23 cellular contexts compared by ENCODE assay signal in genomic region chrX:121457096-121457495, GRCh38.
A peak's percentile ranks its signal among the peaks of the same experiment; 100 is the strongest.
DNase-seq lines count a peak whose midpoint lies in the region; ATAC-seq, FAIRE-seq and TF ChIP-seq lines count a peak whose summit lies in the region.
"Had no signal": no experiment of that assay in that cellular context is flagged by ENCODE, and none has a peak within 500 bp of the region (broad histone marks: within the 10 kb centered on the region; RNA-seq: fewer than 3 reads in every experiment).

No MANE protein-coding gene starts in this region.

- peak overlapping the region; percentile 84 for H3K4me2 ChIP-seq in DOHH2 (ENCODE audit: low read length)

- intact Hi-C loops in transverse colon (cut with DNase I; ENCODE audit: low total_unique reads): no loop called here

- ATAC-seq in GM18909 (IDR thresholded peaks at IDR 0.05; ENCODE audit: poor library complexity, unreplicated experiment): peak; percentile 52
- ATAC-seq in HG02870 (IDR thresholded peaks at IDR 0.05; ENCODE audit: unreplicated experiment): peak; percentile 51
- peak; percentile 49 for ATAC-seq in HG03520 (IDR thresholded peaks at IDR 0.05; ENCODE audit: unreplicated experiment)
- no peak for ATAC-seq in HG03521 (IDR thresholded peaks at IDR 0.05; ENCODE audit: unreplicated experiment)
- ATAC-seq: Panc1 had no signal

- peaks cover 10% of the 10 kb centered on the region; the same call in 1 of the 2 replicates for H3K36me3 ChIP-seq in DOHH2 (ENCODE audit: control insufficient read depth, low read length)
- no peaks in the 10 kb centered on the region for H3K36me3 ChIP-seq in transverse colon
- H3K36me3 ChIP-seq in small intestine (ENCODE audit: control insufficient read depth in 2 of 2, insufficient read depth in 2 of 2, low read length in 2 of 2): no peaks in the 10 kb centered on the region
- H3K36me3 ChIP-seq: BE2C, SJSA1 had no signal

- no peak for FAIRE-seq in small intestine (lab: Jason Lieb, UNC)
- FAIRE-seq: GM12891, HTR-8/SVneo had no signal

- TF ChIP-seq EP300 in transverse colon (IDR thresholded peaks at IDR 0.05; ENCODE audit: low read depth): no peak

- H3K79me2 ChIP-seq in DOHH2 (ENCODE audit: control insufficient read depth, low read length): no peaks in the 10 kb centered on the region

- in situ Hi-C loops in transverse colon (cut with MboI; ENCODE audit: low pct_ligation_motif_present in 1 of 4, low pct_unique_long_range_greater_than_20kb in 1 of 4, low sequenced_read_pairs in 3 of 4): no loop called here

- TF ChIP-seq CTCF in DOHH2 (IDR thresholded peaks at IDR 0.05; ENCODE audit: low read depth, low read length, poor library complexity, severe bottlenecking) (peak; percentile 22), transverse colon (IDR thresholded peaks at IDR 0.05) (no peak)

- H3K4me1 ChIP-seq in DOHH2 (ENCODE audit: control insufficient read depth, low read length) (peaks cover 56% of the 10 kb centered on the region), transverse colon (no peaks in the 10 kb centered on the region), small intestine (ENCODE audit: control insufficient read depth in 2 of 2, insufficient read depth in 1 of 2, low read depth in 1 of 2, low read length in 1 of 2) (no peaks in the 10 kb centered on the region)
- H3K4me1 ChIP-seq: BE2C, SJSA1 had no signal

- H3K27me3 ChIP-seq in DOHH2 (ENCODE audit: control insufficient read depth, low read length) (no peaks in the 10 kb centered on the region), transverse colon (no peaks in the 10 kb centered on the region), small intestine (ENCODE audit: control insufficient read depth in 2 of 2, insufficient read depth in 2 of 2, low read length in 2 of 2) (no peaks in the 10 kb centered on the region)
- H3K27me3 ChIP-seq: BE2C, SJSA1 had no signal

- no peak for TF ChIP-seq POLR2A in transverse colon (IDR thresholded peaks at IDR 0.05)

- peaks cover 30% of the 10 kb centered on the region for H3F3A ChIP-seq in DOHH2 (ENCODE audit: control insufficient read depth, insufficient read depth)

- no peaks in the 10 kb centered on the region for H3K9me2 ChIP-seq in DOHH2 (replicated peaks; ENCODE audit: control insufficient read depth, low read length)

- H4K20me1 ChIP-seq in DOHH2 (ENCODE audit: control insufficient read depth, insufficient read depth, low read depth, low read length): no peaks in the 10 kb centered on the region

- peak overlapping the region; percentile 68 for H3K4me3 ChIP-seq in DOHH2 (ENCODE audit: low read length)
- no peak overlapping the region for H3K4me3 ChIP-seq in transverse colon
- H3K4me3 ChIP-seq in small intestine (ENCODE audit: low read depth in 1 of 2, low read length in 2 of 2): no peak overlapping the region
- H3K4me3 ChIP-seq: SJSA1 had no signal

- H3K27ac ChIP-seq in DOHH2 (ENCODE audit: low read depth, low read length) (peak overlapping the region; percentile 99), transverse colon (no peak overlapping the region), small intestine (ENCODE audit: low read depth in 1 of 2, low read length in 1 of 2) (no peak overlapping the region)
- H3K27ac ChIP-seq: SJSA1 had no signal

- H3K9me3 ChIP-seq in DOHH2 (ENCODE audit: control insufficient read depth, insufficient read depth, low read length) (peaks cover 6% of the 10 kb centered on the region), transverse colon (no peaks in the 10 kb centered on the region), small intestine (ENCODE audit: control insufficient read depth, low read depth) (peaks cover 1% of the 10 kb centered on the region)
- H3K9me3 ChIP-seq: BE2C, SJSA1 had no signal

- no peak for DNase-seq in HuH-7 (ENCODE audit: low spot score)
- DNase-seq in transverse colon: no peak
- no peak for DNase-seq in small intestine
- DNase-seq: 8988T; BE2C; CD4-positive, CD25-positive, alpha-beta regulatory T cell; COR-L47; DMS 273 treated with DMSO at 0.1 percent for 48 hours; GF-D8; Karpas-422; NCI-H1048; NCI-H1436 treated with DMSO at 0.1 percent for 48 hours; NCI-H345; NCI-H524 treated with DMSO at 0.1 percent for 48 hours had no signal

- WGBS in transverse colon (ENCODE audit: low coverage in 1 of 2), 2 donors: 38% methylated on average over 1 of the region's 1 CpG; no CpG with 5 or more reads in 1 of the 2 donors
- 23 to 64% (median 40%) methylated on average over 1 of the region's 1 CpG for WGBS in small intestine, 3 donors
